Comparison of ENCODE assay signal across 13 cellular contexts in genomic region chr2:54122939-54123338, GRCh38. TPM values are rescaled to one million over a fixed set of nuclear protein-coding genes. Genes with fewer than 3 reads are reported as not detected.
DNase-seq lines count a peak whose midpoint lies in the region; ATAC-seq, FAIRE-seq and TF ChIP-seq lines count a peak whose summit lies in the region.
"Had no signal": no experiment of that assay in that cellular context is flagged by ENCODE, and none has a peak within 500 bp of the region (broad histone marks: within the 10 kb centered on the region; RNA-seq: fewer than 3 reads in every experiment).

No MANE protein-coding gene starts in this region.

- TF ChIP-seq CTCF in bronchial epithelial cell (IDR thresholded peaks at IDR 0.05; ENCODE audit: insufficient read depth, low read length, severe bottlenecking): no peak
- TF ChIP-seq CTCF in keratinocyte (optimal IDR thresholded peaks at IDR 0.05 in 1 of 3, IDR thresholded peaks at IDR 0.05 in 1 of 3, conservative IDR thresholded peaks at IDR 0.05 in 1 of 3; ENCODE audit: extremely low read depth in 1 of 3, insufficient read depth in 2 of 3, low read length in 3 of 3): no peak
- no peak for TF ChIP-seq CTCF in glutamatergic neuron (IDR thresholded peaks at IDR 0.05; ENCODE audit: partially characterized antibody, unreplicated experiment)

- peaks cover 6% of the 10 kb centered on the region for H3K36me3 Mint-ChIP-seq in activated T-helper 1 cell treated with anti-CD3 and anti-CD28 coated beads, Interleukin-12 subunit alpha, Interleukin-12 subunit beta, Interleukin-2, Interleukin-4 antibody, amounts not matched to agents 30 ng/mL and 10 ng/mL and 1 ng/mL, durations not matched to agents 14 hours and 24 hours and 36 hours (ENCODE audit: low read depth)
- H3K36me3 Mint-ChIP-seq in glutamatergic neuron (ENCODE audit: unreplicated experiment): no peaks in the 10 kb centered on the region

- H3K4me3 ChIP-seq in bronchial epithelial cell (ENCODE audit: low read depth, low read length) (no peak overlapping the region), keratinocyte (ENCODE audit: control insufficient read depth in 2 of 3, extremely low read depth in 1 of 3, insufficient read depth in 2 of 3, low read depth in 1 of 3, low read length in 3 of 3) (peak overlapping the region in 1 of 3 experiments; percentile 22), aorta (ENCODE audit: low read length in 2 of 2) (no peak overlapping the region)
- H3K4me3 ChIP-seq: SK-N-MC had no signal

- 43 to 44% methylated on average over 4 of the region's 4 CpGs for WGBS in aorta, 2 donors

- H3K4me2 ChIP-seq in keratinocyte (ENCODE audit: control insufficient read depth, extremely low read depth, insufficient read depth, low read depth, low read length): peak overlapping the region; percentile 72

- H2AFZ ChIP-seq in keratinocyte (ENCODE audit: control insufficient read depth, low read length): peak overlapping the region; percentile 53

- peak; percentile 74 for ATAC-seq in aorta (ENCODE audit: low FRiP score)
- no peak for ATAC-seq in HG03439 (IDR thresholded peaks at IDR 0.05; ENCODE audit: unreplicated experiment)

- DNase-seq in DMS53 (lab: John Stamatoyannopoulos, UW): peak; percentile 20
- no peak for DNase-seq in DMS53 treated with DMSO at 0.1 percent for 48 hours (lab: John Stamatoyannopoulos, UW; ENCODE audit: unreplicated experiment)
- peak; percentile 91 for DNase-seq in bronchial epithelial cell (ENCODE audit: low read depth)
- peak; percentile 41 for DNase-seq in keratinocyte (ENCODE audit: low read depth, low spot score)
- DNase-seq in aorta: no peak
- no peak for DNase-seq in activated T-helper 1 cell treated with anti-CD3 and anti-CD28 coated beads, Interleukin-12 subunit alpha, Interleukin-12 subunit beta, Interleukin-2, Interleukin-4 antibody, amounts not matched to agents 30 ng/mL and 10 ng/mL and 1 ng/mL, durations not matched to agents 14 hours and 24 hours and 36 hours (ENCODE audit: low spot score)
- DNase-seq in glutamatergic neuron: no peak
- DNase-seq: NCI-H2081 had no signal

- dilution Hi-C loops in keratinocyte (cut with MboI; ENCODE audit: extremely low pct_ligation_motif_present, low sequenced_read_pairs): no loop called here

- H3K4me1 ChIP-seq in keratinocyte (ENCODE audit: control insufficient read depth, extremely low read depth, insufficient read depth, low read length) (peaks cover 30% of the 10 kb centered on the region), aorta (ENCODE audit: control insufficient read depth in 1 of 2, insufficient read depth in 2 of 2, low read length in 2 of 2) (peaks cover 3 to 4% of the 10 kb centered on the region in 2 donors)

- H3K79me2 ChIP-seq in keratinocyte (ENCODE audit: control insufficient read depth, insufficient read depth, low read length): no peaks in the 10 kb centered on the region

- FAIRE-seq in bronchial epithelial cell (lab: Jason Lieb, UNC) (no peak), keratinocyte (lab: Jason Lieb, UNC) (peak; percentile 98)
- FAIRE-seq: GM12891 had no signal

- H3K4me1 Mint-ChIP-seq in activated T-helper 1 cell treated with anti-CD3 and anti-CD28 coated beads, Interleukin-12 subunit alpha, Interleukin-12 subunit beta, Interleukin-2, Interleukin-4 antibody, amounts not matched to agents 30 ng/mL and 10 ng/mL and 1 ng/mL, durations not matched to agents 14 hours and 24 hours and 36 hours (ENCODE audit: low read depth): no peaks in the 10 kb centered on the region
- no peaks in the 10 kb centered on the region for H3K4me1 Mint-ChIP-seq in glutamatergic neuron (ENCODE audit: low read depth, unreplicated experiment)

- no peaks in the 10 kb centered on the region for H3K9me1 ChIP-seq in keratinocyte (ENCODE audit: control insufficient read depth, extremely low read depth, insufficient read depth, low read length)

- H3K27me3 ChIP-seq in bronchial epithelial cell (ENCODE audit: control insufficient read depth, insufficient read depth, low read length): no peaks in the 10 kb centered on the region
- H3K27me3 ChIP-seq in keratinocyte (ENCODE audit: control insufficient read depth, extremely low read depth, insufficient read depth, low read length): no peaks in the 10 kb centered on the region
- no peaks in the 10 kb centered on the region for H3K27me3 ChIP-seq in aorta (ENCODE audit: control insufficient read depth in 1 of 2, insufficient read depth in 2 of 2, low read length in 1 of 2)

- H3K9me3 ChIP-seq in keratinocyte (ENCODE audit: control insufficient read depth, low read depth, low read length) (peaks cover 7% of the 10 kb centered on the region), aorta (ENCODE audit: control insufficient read depth, low read length) (no peaks in the 10 kb centered on the region)

- H3K27ac Mint-ChIP-seq in activated T-helper 1 cell treated with anti-CD3 and anti-CD28 coated beads, Interleukin-12 subunit alpha, Interleukin-12 subunit beta, Interleukin-2, Interleukin-4 antibody, amounts not matched to agents 30 ng/mL and 10 ng/mL and 1 ng/mL, durations not matched to agents 14 hours and 24 hours and 36 hours: no peak overlapping the region
- no peak overlapping the region for H3K27ac Mint-ChIP-seq in glutamatergic neuron (ENCODE audit: unreplicated experiment)

- H3K27me3 Mint-ChIP-seq in activated T-helper 1 cell treated with anti-CD3 and anti-CD28 coated beads, Interleukin-12 subunit alpha, Interleukin-12 subunit beta, Interleukin-2, Interleukin-4 antibody, amounts not matched to agents 30 ng/mL and 10 ng/mL and 1 ng/mL, durations not matched to agents 14 hours and 24 hours and 36 hours (ENCODE audit: insufficient read depth): peaks cover under 1% of the 10 kb centered on the region
- no peaks in the 10 kb centered on the region for H3K27me3 Mint-ChIP-seq in glutamatergic neuron (ENCODE audit: unreplicated experiment)

- H3K4me3 Mint-ChIP-seq in activated T-helper 1 cell treated with anti-CD3 and anti-CD28 coated beads, Interleukin-12 subunit alpha, Interleukin-12 subunit beta, Interleukin-2, Interleukin-4 antibody, amounts not matched to agents 30 ng/mL and 10 ng/mL and 1 ng/mL, durations not matched to agents 14 hours and 24 hours and 36 hours: no peak overlapping the region
- H3K4me3 Mint-ChIP-seq in glutamatergic neuron (ENCODE audit: unreplicated experiment): no peak overlapping the region

- no peaks in the 10 kb centered on the region for H4K20me1 ChIP-seq in keratinocyte (ENCODE audit: control insufficient read depth, extremely low read depth, insufficient read depth, low read length)

- H3K36me3 ChIP-seq in bronchial epithelial cell (ENCODE audit: control insufficient read depth, insufficient read depth, low read length) (no peaks in the 10 kb centered on the region), keratinocyte (ENCODE audit: control insufficient read depth in 2 of 2, extremely low read depth in 1 of 2, insufficient read depth in 2 of 2, low read length in 2 of 2) (no peaks in the 10 kb centered on the region), aorta (ENCODE audit: control insufficient read depth in 1 of 2, insufficient read depth in 2 of 2, low read length in 1 of 2) (no peaks in the 10 kb centered on the region)

- no peak overlapping the region for H3K9ac ChIP-seq in keratinocyte (ENCODE audit: control insufficient read depth, extremely low read depth, insufficient read depth, low read length)

- intact Hi-C loops in aorta (cut with DNase I): no loop called here
- intact Hi-C loops in activated T-helper 1 cell treated with anti-CD3 and anti-CD28 coated beads, Interleukin-12 subunit alpha, Interleukin-12 subunit beta, Interleukin-2, Interleukin-4 antibody, amounts not matched to agents 30 ng/mL and 10 ng/mL and 1 ng/mL, durations not matched to agents 14 hours and 24 hours and 36 hours (cut with micrococcal nuclease): no loop called here

- H3K27ac ChIP-seq in keratinocyte (ENCODE audit: control insufficient read depth, insufficient read depth, low read length): peak overlapping the region; percentile 32
- peak overlapping the region; percentile 22 to 64 for H3K27ac ChIP-seq in aorta (ENCODE audit: low read depth in 1 of 2, low read length in 2 of 2)
- H3K27ac ChIP-seq: 22Rv1, HL-60, SK-N-MC had no signal

- peaks cover 10% of the 10 kb centered on the region for H3K9me3 Mint-ChIP-seq in activated T-helper 1 cell treated with anti-CD3 and anti-CD28 coated beads, Interleukin-12 subunit alpha, Interleukin-12 subunit beta, Interleukin-2, Interleukin-4 antibody, amounts not matched to agents 30 ng/mL and 10 ng/mL and 1 ng/mL, durations not matched to agents 14 hours and 24 hours and 36 hours
- H3K9me3 Mint-ChIP-seq in glutamatergic neuron (ENCODE audit: unreplicated experiment): no peaks in the 10 kb centered on the region

RNA-seq across cellular contexts. Expression of gene ACYP2, which starts 7.5 kb away (rescaled TPM):
- total RNA-seq in bronchial epithelial cell: 9.0 and 25.9 TPM in 2 replicates
- polyA plus RNA-seq in keratinocyte: 8.0 to 8.9 TPM (median 8.7 TPM) in 3 replicates
- polyA plus RNA-seq in keratinocyte (2011; ENCODE audit: low read depth): 19.6 TPM
- polyA plus RNA-seq in keratinocyte (2011; cell fraction: cytosol; rRNA removed): 14.0 and 17.1 TPM in 2 replicates
- 4.5 and 6.6 TPM in 2 replicates for polyA plus RNA-seq in keratinocyte (2011; cell fraction: nucleus; rRNA removed)
- polyA plus RNA-seq in keratinocyte (2012; ENCODE audit: low replicate concordance): 10.2 and 18.1 TPM in 2 replicates
- polyA minus RNA-seq in keratinocyte: 3.5 to 5.2 TPM in 2 of 3 replicates, not detected in the other
- 6.5 TPM for polyA minus RNA-seq in keratinocyte (2011; cell fraction: cytosol; rRNA and poly(A)+ RNA removed)
- 5.0 and 11.4 TPM in 2 replicates for polyA minus RNA-seq in keratinocyte (2011; cell fraction: nucleus; rRNA and poly(A)+ RNA removed)
- total RNA-seq in aorta: 10 to 100 TPM; 16.3 to 21.2 TPM
- 10 to 100 TPM; 28.4 to 36.4 TPM for polyA plus RNA-seq in aorta
- total RNA-seq in activated T-helper 1 cell treated with anti-CD3 and anti-CD28 coated beads, Interleukin-12 subunit alpha, Interleukin-12 subunit beta, Interleukin-2, Interleukin-4 antibody, amounts not matched to agents 30 ng/mL and 10 ng/mL and 1 ng/mL, durations not matched to agents 14 hours and 24 hours and 36 hours: 5.2 and 5.9 TPM in 2 replicates
- total RNA-seq in glutamatergic neuron (ENCODE audit: unreplicated experiment): 8.4 TPM

Comparison
In these comparisons a context has a peak if more than half of its experiments do, and no peak if none do; other contexts are left out.
1. DNase-seq: peak in DMS53 (single experiment), bronchial epithelial cell (single experiment) and keratinocyte (single experiment); none in DMS53 treated with DMSO at 0.1 percent for 48 hours (single experiment), aorta (0 of 2), activated T-helper 1 cell treated with anti-CD3 and anti-CD28 coated beads, Interleukin-12 subunit alpha, Interleukin-12 subunit beta, Interleukin-2, Interleukin-4 antibody, amounts not matched to agents 30 ng/mL and 10 ng/mL and 1 ng/mL, durations not matched to agents 14 hours and 24 hours and 36 hours (single experiment) and glutamatergic neuron (single experiment).